In genomic region chr15:87874896-87875661, GRCh38 we compare ENCODE assay signal across 12 cellular contexts.
A peak's percentile ranks its signal among the peaks of the same experiment; 100 is the strongest.
DNase-seq lines count a peak whose midpoint lies in the region; ATAC-seq, FAIRE-seq and TF ChIP-seq lines count a peak whose summit lies in the region.
"Had no signal": no experiment of that assay in that cellular context is flagged by ENCODE, and none has a peak within 500 bp of the region (broad histone marks: within the 10 kb centered on the region; RNA-seq: fewer than 3 reads in every experiment).

No MANE protein-coding gene starts in this region.

- TF ChIP-seq CTCF in HepG2 (CRISPR knock-in tag; IDR thresholded peaks at IDR 0.05) = no peak

- FAIRE-seq in HepG2 (lab: Jason Lieb, UNC) = no peak
- FAIRE-seq: colon had no signal

- no peak overlapping the region for H2AFZ ChIP-seq in HepG2 (ENCODE audit: low read length)

- intact Hi-C loops in Right ventricle myocardium superior (cut with DNase I) (no loop called here), cardiac septum (cut with DNase I) (no loop called here), HepG2 (cut with micrococcal nuclease; ENCODE audit: unreplicated experiment) (no loop called here)

- in situ Hi-C loops in HepG2 (cut with HindIII; ENCODE audit: extremely low pct_ligation_motif_present, low pct_unique_long_range_greater_than_20kb) = no loop called here

- TF ChIP-seq POLR2A in HepG2 (IDR thresholded peaks at IDR 0.05; ENCODE audit: insufficient read depth in 1 of 2, low read depth in 2 of 2, low read length in 2 of 2) = no peak

- no peak for TF ChIP-seq RAD21 in HepG2 (CRISPR knock-in tag; IDR thresholded peaks at IDR 0.05)

- no TSS peak for BruUV-seq in HepG2 (replicated peaks; lab: Mats Ljungman, UMichigan)

- WGBS in mesodermal cell (ENCODE audit: insufficient coverage in 2 of 2), 2 experiments = 56 to 69% methylated on average over 6 to 9 of the region's 10 CpGs
- WGBS in HepG2 (ENCODE audit: low lambda C conversion rate) = 3% methylated on average over 5 of the region's 10 CpGs

- H3K27ac ChIP-seq in mesodermal cell (ENCODE audit: low read depth, low read length, severe bottlenecking) (peak overlapping the region; percentile 69), HepG2 (ENCODE audit: extremely low read length, insufficient read depth, low read length) (no peak overlapping the region)

- H3K4me3 ChIP-seq in mesodermal cell (ENCODE audit: extremely low read depth, insufficient read depth, low read length, poor library complexity, severe bottlenecking) = no peak overlapping the region
- H3K4me3 ChIP-seq in HepG2 (replicated peaks in 1 of 3; ENCODE audit: insufficient read depth in 1 of 3, low read depth in 2 of 3, low read length in 3 of 3) = no peak overlapping the region

- H3K36me3 ChIP-seq in mesodermal cell (ENCODE audit: control insufficient read depth, insufficient read depth, low read length) (no peaks in the 10 kb centered on the region), HepG2 (replicated peaks in 1 of 2; ENCODE audit: control insufficient read depth in 1 of 2, insufficient read depth in 2 of 2, low read length in 2 of 2) (no peaks in the 10 kb centered on the region)

- no peaks in the 10 kb centered on the region for H3K79me2 ChIP-seq in HepG2 (ENCODE audit: insufficient read depth, low read length)

- H3K27me3 ChIP-seq in HepG2 (ENCODE audit: control insufficient read depth in 1 of 2, insufficient read depth in 2 of 2, low read length in 2 of 2) = no peaks in the 10 kb centered on the region

- no peaks in the 10 kb centered on the region for H4K20me1 ChIP-seq in HepG2 (ENCODE audit: insufficient read depth, low read length)

- no peak overlapping the region for H3K9ac ChIP-seq in HepG2 (ENCODE audit: insufficient read depth, low read depth, low read length)

- TF ChIP-seq EP300 in HepG2 (IDR thresholded peaks at IDR 0.05; ENCODE audit: low read depth in 2 of 2, low read length in 2 of 2) = no peak
- no peak for TF ChIP-seq EP300 in HepG2 (CRISPR knock-in tag; IDR thresholded peaks at IDR 0.05; ENCODE audit: borderline replicate concordance)

- peaks cover 29% of the 10 kb centered on the region for H3K4me1 ChIP-seq in mesodermal cell (ENCODE audit: control insufficient read depth, insufficient read depth, low read length, poor library complexity, severe bottlenecking)
- H3K4me1 ChIP-seq in HepG2 (ENCODE audit: insufficient read depth, low read length) = no peaks in the 10 kb centered on the region

- peak; percentile 62 for ATAC-seq in Right ventricle myocardium superior (ENCODE audit: poor library complexity)
- no peak for ATAC-seq in HepG2
- no peak for ATAC-seq in HG02938 (IDR thresholded peaks at IDR 0.05; ENCODE audit: unreplicated experiment)
- ATAC-seq: natural killer cell, Panc1 had no signal

- CTCF ChIA-PET in HepG2 (lab: Yijun Ruan, JAX; ENCODE audit: low intra/inter-chr PET ratio, low total read pairs) = no interaction called here

- no peaks in the 10 kb centered on the region for H3K9me3 ChIP-seq in mesodermal cell (ENCODE audit: control insufficient read depth, low read length)
- peaks cover 85% of the 10 kb centered on the region for H3K9me3 ChIP-seq in HepG2 (ENCODE audit: low read length)

- POLR2A ChIA-PET in HepG2 (lab: Yijun Ruan, JAX) = no interaction called here

- H3K4me2 ChIP-seq in HepG2 (ENCODE audit: low read depth, low read length) = no peak overlapping the region

- DNase-seq in Right ventricle myocardium superior (peak; percentile 42), cardiac septum (ENCODE audit: low spot score) (no peak), ecto neural progenitor cell (ENCODE audit: low spot score) (peak; percentile 80), HepG2 (ENCODE audit: low spot score) (no peak), NCI-H226 (no peak), DMS153 (lab: John Stamatoyannopoulos, UW) (no peak)
- DNase-seq: natural killer cell, NCI-H1105 had no signal

TF ChIP-seq in HepG2, 621 proteins besides CTCF, POLR2A, EP300 and RAD21:
- TF ChIP-seq ZNF468 (CRISPR knock-in tag; IDR thresholded peaks at IDR 0.05) (no peak), CREM (IDR thresholded peaks at IDR 0.05) (no peak), CREM (CRISPR knock-in tag; IDR thresholded peaks at IDR 0.05) (no peak), MAF1 (CRISPR knock-in tag; IDR thresholded peaks at IDR 0.05; ENCODE audit: borderline replicate concordance) (no peak), ZNF530 (CRISPR knock-in tag; IDR thresholded peaks at IDR 0.05; ENCODE audit: low read depth) (no peak), REXO4 (CRISPR knock-in tag; IDR thresholded peaks at IDR 0.05; ENCODE audit: borderline replicate concordance) (no peak), KDM2A (CRISPR knock-in tag; IDR thresholded peaks at IDR 0.05; ENCODE audit: borderline replicate concordance, low read depth) (no peak), ZBTB1 (CRISPR knock-in tag; IDR thresholded peaks at IDR 0.05; ENCODE audit: borderline replicate concordance) (no peak), GABPA (IDR thresholded peaks at IDR 0.05; ENCODE audit: low read depth, low read length) (no peak), GABPA (CRISPR knock-in tag; IDR thresholded peaks at IDR 0.05; ENCODE audit: low read depth) (no peak), KAT7 (CRISPR knock-in tag; IDR thresholded peaks at IDR 0.05; ENCODE audit: borderline replicate concordance) (no peak), CENPBD1 (CRISPR knock-in tag; IDR thresholded peaks at IDR 0.05; ENCODE audit: borderline replicate concordance, low read depth) (no peak), ZMAT3 (CRISPR knock-in tag; conservative IDR thresholded peaks at IDR 0.05) (no peak), HOMEZ (CRISPR knock-in tag; IDR thresholded peaks at IDR 0.05; ENCODE audit: low read depth) (no peak), SMARCE1 (IDR thresholded peaks at IDR 0.05; ENCODE audit: borderline replicate concordance) (no peak), ZBTB38 (CRISPR knock-in tag; IDR thresholded peaks at IDR 0.05) (no peak), RBAK (CRISPR knock-in tag; IDR thresholded peaks at IDR 0.05) (no peak)

Comparison
In these comparisons a context has a peak if more than half of its experiments do, and no peak if none do; other contexts are left out.
1. DNase-seq: peak in Right ventricle myocardium superior (single experiment) and ecto neural progenitor cell (single experiment); none in cardiac septum (single experiment), HepG2 (single experiment), NCI-H226 (single experiment) and DMS153 (single experiment).